22 cellular contexts compared by ENCODE assay signal in the genomic region with DNA sequence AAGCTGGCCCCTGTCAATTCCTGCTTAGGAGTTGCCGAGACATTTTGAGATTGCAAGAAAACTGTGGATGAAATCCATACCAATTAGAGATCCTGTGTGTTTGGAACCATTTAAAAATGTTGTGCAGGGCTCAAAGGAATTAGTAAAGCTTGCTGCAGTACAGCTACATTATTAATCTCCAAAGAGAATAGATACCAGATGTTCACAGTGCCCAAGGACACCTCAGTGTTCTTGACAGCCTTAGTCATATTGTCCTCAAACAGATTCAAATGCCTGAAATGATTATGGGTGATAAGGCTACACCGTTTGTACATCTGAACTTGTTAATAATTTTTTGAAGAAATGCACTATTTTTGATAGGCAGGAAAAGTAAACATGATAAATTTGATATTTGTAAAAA.
DNase-seq lines count a peak whose midpoint lies in the region; ATAC-seq and TF ChIP-seq lines count a peak whose summit lies in the region.
"Had no signal": no experiment of that assay in that cellular context is flagged by ENCODE, and none has a peak within 500 bp of the region (broad histone marks: within the 10 kb centered on the region; RNA-seq: fewer than 3 reads in every experiment).

No MANE protein-coding gene starts in this region.

- DNase-seq in AG08395 (ENCODE audit: low spot score) = peak; percentile 60
- DNase-seq in EL = peak; percentile 50
- DNase-seq in NCI-H82 treated with DMSO at 0.1 percent for 48 hours (lab: John Stamatoyannopoulos, UW; ENCODE audit: unreplicated experiment) = peak; percentile 20
- peak; percentile 59 for DNase-seq in fibroblast of mammary gland (ENCODE audit: low read depth)
- DNase-seq in activated naive CD4-positive, alpha-beta T cell treated with anti-CD3 and anti-CD28 coated beads, Interleukin-2, amount 50 U/mL, for 16 hours = no peak
- DNase-seq in NCI-H2107 treated with DMSO at 0.1 percent for 48 hours (lab: John Stamatoyannopoulos, UW; ENCODE audit: unreplicated experiment) = no peak
- DNase-seq in cerebellar nuclear complex (lab: John Stamatoyannopoulos, UW) = no peak
- DNase-seq: Calu3; CD4-positive, alpha-beta T cell; DMS79; GDM1; KBM-7; MV-4-11; NCI-H1417 treated with DMSO at 0.1 percent for 48 hours; NCI-H2029 treated with DMSO at 0.1 percent for 48 hours; NCI-H510A treated with DMSO at 0.1 percent for 48 hours; NK-92 treated with Interleukin-12 subunit alpha and Interleukin-12 subunit beta, amount 100 ng/mL, for 24 hours; OCI-M1; RPMI8226; SIG-M5 had no signal

- ATAC-seq in HG02852 (IDR thresholded peaks at IDR 0.05; ENCODE audit: unreplicated experiment) = no peak
- ATAC-seq: GM23338 had no signal

- TF ChIP-seq CTCF in fibroblast of mammary gland (conservative IDR thresholded peaks at IDR 0.05; ENCODE audit: control insufficient read depth, insufficient read depth, low read depth, low read length) = no peak

- no peak overlapping the region for H3K4me3 ChIP-seq in fibroblast of mammary gland (ENCODE audit: control insufficient read depth, low read depth, low read length)
- H3K4me3 ChIP-seq: GM23338 had no signal

Comparison
In these comparisons a context has a peak if more than half of its experiments do, and no peak if none do; other contexts are left out.
1. DNase-seq: peak in AG08395 (single experiment), EL (single experiment), NCI-H82 treated with DMSO at 0.1 percent for 48 hours (single experiment) and fibroblast of mammary gland (single experiment); none in activated naive CD4-positive, alpha-beta T cell treated with anti-CD3 and anti-CD28 coated beads, Interleukin-2, amount 50 U/mL, for 16 hours (single experiment), NCI-H2107 treated with DMSO at 0.1 percent for 48 hours (single experiment) and cerebellar nuclear complex (0 of 2).